ENCODE assay signal across 8 cellular contexts in genomic region chr19:13906525-13906904, GRCh38. TPM values are rescaled to one million over a fixed set of nuclear protein-coding genes. Genes with fewer than 3 reads are reported as not detected.
A peak's percentile ranks its signal among the peaks of the same experiment; 100 is the strongest.
DNase-seq lines count a peak whose midpoint lies in the region; ATAC-seq and TF ChIP-seq lines count a peak whose summit lies in the region.

No MANE protein-coding gene starts in this region.

- H3K18ac ChIP-seq in mesenchymal stem cell (ENCODE audit: low read depth in 1 of 2, low read length in 2 of 2) = peak overlapping the region in 1 of 2 experiments; percentile 43

- H3K9me3 Mint-ChIP-seq in CD4-positive, alpha-beta memory T cell = no peaks in the 10 kb centered on the region

- intact Hi-C loops in CD4-positive, alpha-beta memory T cell (cut with micrococcal nuclease) = loop anchor here (1.0 to 5.0 kb wide), 3 partner anchors 46 to 100 kb away; partner anchors contain the start of genes DCAF15 and RFX1
- intact Hi-C loops in upper lobe of right lung (cut with DNase I) = no loop called here

- no peak overlapping the region for H2BK5ac ChIP-seq in mesenchymal stem cell (ENCODE audit: low read depth, low read length, poor library complexity, severe bottlenecking)

- peak overlapping the region; percentile 86 for H3K9ac ChIP-seq in mesenchymal stem cell (ENCODE audit: low read length)

- peak; percentile 10 for ATAC-seq in HG02588 (IDR thresholded peaks at IDR 0.05; ENCODE audit: unreplicated experiment)
- peak; percentile 73 for ATAC-seq in upper lobe of right lung

- no peaks in the 10 kb centered on the region for H3K27me3 Mint-ChIP-seq in CD4-positive, alpha-beta memory T cell

- POLR2A ChIA-PET in CD4-positive, alpha-beta memory T cell (lab: Charles Lee; ENCODE audit: partially characterized antibody) = interaction anchor here (0.9 to 3.1 kb wide), 6 partner anchors 25 to 174 kb away, joined by 3 to 24 read pairs (median 6); partner anchors contain the start of genes DCAF15, IL27RA and RFX1

- no peak overlapping the region for H3K23ac ChIP-seq in mesenchymal stem cell (ENCODE audit: low read length in 2 of 2)

- peak overlapping the region in 1 of 2 experiments; percentile 74 for H3K14ac ChIP-seq in mesenchymal stem cell (ENCODE audit: low read length in 2 of 2)

- H3K4me3 ChIP-seq in CD4-positive, alpha-beta memory T cell (ENCODE audit: low read length in 2 of 2) = peak overlapping the region; percentile 24 to 79
- H3K4me3 ChIP-seq in Peyer's patch = peak overlapping the region; percentile 75 to 99 (median 94)
- peak overlapping the region; percentile 83 to 86 for H3K4me3 ChIP-seq in mesenchymal stem cell (ENCODE audit: insufficient read depth in 1 of 2, low read depth in 1 of 2, low read length in 2 of 2)
- peak overlapping the region; percentile 90 for H3K4me3 ChIP-seq in upper lobe of right lung

- peaks cover 10 to 21% (median 13%) of the 10 kb centered on the region in 4 donors for H3K4me1 Mint-ChIP-seq in CD4-positive, alpha-beta memory T cell

- H4K8ac ChIP-seq in mesenchymal stem cell (ENCODE audit: low read length) = peak overlapping the region; percentile 97

- H3K27ac ChIP-seq in CD4-positive, alpha-beta memory T cell (ENCODE audit: low read depth, low read length) = peak overlapping the region; percentile 77
- H3K27ac ChIP-seq in Peyer's patch (peak overlapping the region; percentile 83 to 96 (median 92)), mesenchymal stem cell (ENCODE audit: low read length, poor library complexity, severe bottlenecking) (no peak overlapping the region), upper lobe of right lung (peak overlapping the region; percentile 86)

- H3K4me3 Mint-ChIP-seq in CD4-positive, alpha-beta memory T cell = peak overlapping the region; percentile 77 to 89 (median 80)

- peak overlapping the region in 1 of 2 experiments; percentile 40 for H3K4ac ChIP-seq in mesenchymal stem cell (ENCODE audit: low read depth in 1 of 2, low read length in 2 of 2)

- H3K36me3 ChIP-seq in CD4-positive, alpha-beta memory T cell (ENCODE audit: insufficient read depth, low read length) = no peaks in the 10 kb centered on the region
- H3K36me3 ChIP-seq in Peyer's patch (peaks cover 0 to 6% (median 0%) of the 10 kb centered on the region in 3 donors), mesenchymal stem cell (ENCODE audit: control insufficient read depth in 1 of 2, insufficient read depth in 2 of 2, low read depth in 1 of 2, low read length in 2 of 2) (peaks cover 7 to 12% of the 10 kb centered on the region in 2 experiments), upper lobe of right lung (peaks cover 12% of the 10 kb centered on the region)

- WGBS in mesenchymal stem cell = 23% methylated on average over 12 of the region's 12 CpGs

- H3K79me1 ChIP-seq in mesenchymal stem cell (replicated peaks; ENCODE audit: low read length, poor library complexity, severe bottlenecking) = peaks cover 7% of the 10 kb centered on the region

- H2BK120ac ChIP-seq in mesenchymal stem cell (ENCODE audit: low read depth, low read length) = peak overlapping the region; percentile 49

- H3K27ac Mint-ChIP-seq in CD4-positive, alpha-beta memory T cell = peak overlapping the region in 5 of 7 donors; percentile 62 to 89 (median 79)

- no peak overlapping the region for H2BK15ac ChIP-seq in mesenchymal stem cell (ENCODE audit: low read depth, poor library complexity, severe bottlenecking)

- H2BK12ac ChIP-seq in mesenchymal stem cell (ENCODE audit: low read length in 2 of 2) = no peak overlapping the region

- no peak overlapping the region for H2AK5ac ChIP-seq in mesenchymal stem cell (ENCODE audit: low read length, severe bottlenecking)

- H3K4me1 ChIP-seq in CD4-positive, alpha-beta memory T cell (ENCODE audit: insufficient read depth, low read length) = peaks cover 15% of the 10 kb centered on the region
- H3K4me1 ChIP-seq in Peyer's patch (peaks cover 0 to 22% (median 0%) of the 10 kb centered on the region in 4 donors), mesenchymal stem cell (ENCODE audit: control insufficient read depth, insufficient read depth, low read depth, low read length) (peaks cover 13% of the 10 kb centered on the region), upper lobe of right lung (peaks cover 8% of the 10 kb centered on the region)

- peak overlapping the region; percentile 88 for H3K4me2 ChIP-seq in mesenchymal stem cell (ENCODE audit: low read length, poor library complexity, severe bottlenecking)

- CTCF ChIA-PET in CD4-positive, alpha-beta memory T cell (lab: Charles Lee; ENCODE audit: partially characterized antibody) = interaction anchor here (0.9 to 1.6 kb wide), 4 partner anchors 142 to 230 kb away, joined by 3 to 5 read pairs (median 4); partner anchors contain the start of gene ASF1B

- TF ChIP-seq CTCF in Peyer's patch (IDR thresholded peaks at IDR 0.05) = no peak
- no peak for TF ChIP-seq CTCF in upper lobe of right lung (IDR thresholded peaks at IDR 0.05)

- TF ChIP-seq POLR2A in Peyer's patch (IDR thresholded peaks at IDR 0.05) = no peak

- H3K27me3 ChIP-seq in CD4-positive, alpha-beta memory T cell (ENCODE audit: insufficient read depth, low read length) = no peaks in the 10 kb centered on the region
- H3K27me3 ChIP-seq in Peyer's patch (no peaks in the 10 kb centered on the region), mesenchymal stem cell (ENCODE audit: control insufficient read depth in 1 of 2, insufficient read depth in 1 of 2, low read length in 2 of 2) (no peaks in the 10 kb centered on the region), upper lobe of right lung (no peaks in the 10 kb centered on the region)

- H2AFZ ChIP-seq in mesenchymal stem cell (ENCODE audit: low read depth, low read length) = peak overlapping the region; percentile 33

- peak overlapping the region; percentile 39 for H4K91ac ChIP-seq in mesenchymal stem cell (ENCODE audit: low read length)

- DNase-seq in CD4-positive, alpha-beta memory T cell = peak in 2 of 5 donors; percentile 30 to 60
- DNase-seq in Peyer's patch (peak; percentile 41 to 83 (median 79)), cerebellum (ENCODE audit: low spot score) (peak; percentile 21), mesenchymal stem cell (no peak), upper lobe of right lung (peak; percentile 81), SIG-M5 treated with dmso at 0.1 percent for 504 hours (lab: John Stamatoyannopoulos, UW; ENCODE audit: unreplicated experiment) (no peak), SHP77 treated with DMSO at 0.1 percent for 48 hours (lab: John Stamatoyannopoulos, UW) (no peak)

- H3K9me3 ChIP-seq in CD4-positive, alpha-beta memory T cell (ENCODE audit: control insufficient read depth in 1 of 2, low read length in 2 of 2) = no peaks in the 10 kb centered on the region
- H3K9me3 ChIP-seq in Peyer's patch (no peaks in the 10 kb centered on the region), mesenchymal stem cell (ENCODE audit: control insufficient read depth, low read length) (no peaks in the 10 kb centered on the region), upper lobe of right lung (no peaks in the 10 kb centered on the region)

- peaks cover 0 to 18% of the 10 kb centered on the region in 2 donors for H3K36me3 Mint-ChIP-seq in CD4-positive, alpha-beta memory T cell

RNA-seq across cellular contexts. Expression of gene CC2D1A, which starts 0.5 kb away (rescaled TPM):
- 10 to 100 TPM; 32.9 to 37.1 TPM for total RNA-seq in CD4-positive, alpha-beta memory T cell
- polyA plus RNA-seq in CD4-positive, alpha-beta memory T cell = 10 to 100 TPM in 1 of 2 donors, 1 to 10 TPM in 1; 3.8 to 13.9 TPM
- total RNA-seq in Peyer's patch (100 to 1,000 TPM in 3 of 4 donors, 10 to 100 TPM in 1; 97.4 to 235 (median 184) TPM), cerebellum (10.1 TPM), upper lobe of right lung (28.9 TPM)
- polyA plus RNA-seq in mesenchymal stem cell (2013, experiment 1 of 2) = 15.2 TPM
- 15.0 TPM for polyA plus RNA-seq in mesenchymal stem cell (2013, experiment 2 of 2)

RNA-seq across cellular contexts. Expression of gene BRME1, which starts 0.6 kb away (rescaled TPM):
- total RNA-seq in CD4-positive, alpha-beta memory T cell = 1 to 10 TPM; 3.1 to 3.8 TPM
- polyA plus RNA-seq in CD4-positive, alpha-beta memory T cell = under 1 TPM; 0.35 to 0.41 TPM
- 10 to 100 TPM in 3 of 4 donors, 1 to 10 TPM in 1; 7.4 to 73.1 (median 41.2) TPM for total RNA-seq in Peyer's patch
- total RNA-seq in cerebellum = 8.6 TPM
- polyA plus RNA-seq in mesenchymal stem cell (2013, experiment 1 of 2) = 0.22 TPM
- polyA plus RNA-seq in mesenchymal stem cell (2013, experiment 2 of 2) = 0.22 TPM
- 2.0 TPM for total RNA-seq in upper lobe of right lung

RNA-seq across cellular contexts. Expression of gene NANOS3, which starts 29.6 kb away (rescaled TPM):
- total RNA-seq in CD4-positive, alpha-beta memory T cell = not detected
- not detected for polyA plus RNA-seq in CD4-positive, alpha-beta memory T cell
- total RNA-seq in Peyer's patch (not detected), cerebellum (2.9 TPM), upper lobe of right lung (not detected)
- polyA plus RNA-seq in mesenchymal stem cell (2013, experiment 1 of 2) = 1.4 TPM
- 3.1 TPM for polyA plus RNA-seq in mesenchymal stem cell (2013, experiment 2 of 2)

RNA-seq across cellular contexts. Expression of gene PODNL1, which starts 31.7 kb away (rescaled TPM):
- total RNA-seq in CD4-positive, alpha-beta memory T cell = not detected
- not detected for polyA plus RNA-seq in CD4-positive, alpha-beta memory T cell
- total RNA-seq in Peyer's patch = under 1 TPM in 1 of 4 donors, not detected in 3; 0.35 TPM
- total RNA-seq in cerebellum = 0.45 TPM
- 4.7 TPM for polyA plus RNA-seq in mesenchymal stem cell (2013, experiment 1 of 2)
- polyA plus RNA-seq in mesenchymal stem cell (2013, experiment 2 of 2) = 3.7 TPM
- 2.8 TPM for total RNA-seq in upper lobe of right lung

RNA-seq across cellular contexts. Expression of gene DCAF15, which starts 45.8 kb away (rescaled TPM):
- total RNA-seq in CD4-positive, alpha-beta memory T cell = 10 to 100 TPM; 92.9 to 96.7 TPM
- 1 to 10 TPM; 4.9 to 7.2 TPM for polyA plus RNA-seq in CD4-positive, alpha-beta memory T cell
- 10 to 100 TPM; 15.8 to 64.4 (median 31.4) TPM for total RNA-seq in Peyer's patch
- 11.6 TPM for total RNA-seq in cerebellum
- polyA plus RNA-seq in mesenchymal stem cell (2013, experiment 1 of 2) = 14.8 TPM
- 14.2 TPM for polyA plus RNA-seq in mesenchymal stem cell (2013, experiment 2 of 2)
- 35.1 TPM for total RNA-seq in upper lobe of right lung

Comparison
In these comparisons a context has a peak if more than half of its experiments do, and no peak if none do; other contexts are left out.
1. DNase-seq: peak in Peyer's patch (3 of 3), cerebellum (single experiment) and upper lobe of right lung (single experiment); none in mesenchymal stem cell (single experiment), SIG-M5 treated with dmso at 0.1 percent for 504 hours (single experiment) and SHP77 treated with DMSO at 0.1 percent for 48 hours (single experiment).
2. Peak in every context shown above with its lines, with median percentiles within 50 percentile points of each other: H3K4me3 ChIP-seq.